ENCODE assay signal across 9 cellular contexts in genomic region chr2:118834901-118835738, GRCh38. TPM values are rescaled to one million over a fixed set of nuclear protein-coding genes. Genes with fewer than 3 reads are reported as not detected.
A peak's percentile ranks its signal among the peaks of the same experiment; 100 is the strongest.
DNase-seq lines count a peak whose midpoint lies in the region; FAIRE-seq and TF ChIP-seq lines count a peak whose summit lies in the region.
"Had no signal": no experiment of that assay in that cellular context is flagged by ENCODE, and none has a peak within 500 bp of the region (broad histone marks: within the 10 kb centered on the region; RNA-seq: fewer than 3 reads in every experiment).

No MANE protein-coding gene starts in this region.

- DNase-seq in Calu3, result no peak
- DNase-seq in left ventricle myocardium inferior, result no peak
- DNase-seq in HTR-8/SVneo (ENCODE audit: insufficient read length, low spot score), result no peak
- DNase-seq in activated effector memory CD4-positive, alpha-beta T cell treated with anti-CD3 and anti-CD28 coated beads, Interleukin-2, amount 50 U/mL, for 16 hours, result no peak
- no peak for DNase-seq in hepatic stellate cell (ENCODE audit: low spot score)
- no peak for DNase-seq in NCI-H128 (lab: John Stamatoyannopoulos, UW; ENCODE audit: unreplicated experiment)
- DNase-seq: adrenal gland had no signal

- peaks cover 18% of the 10 kb centered on the region for H3K36me3 Mint-ChIP-seq in Calu3 (ENCODE audit: insufficient read depth, unreplicated experiment)

- no peaks in the 10 kb centered on the region for H3K9me3 ChIP-seq in left ventricle myocardium inferior (replicated peaks)
- H3K9me3 ChIP-seq: adrenal gland had no signal

- H3K4me1 Mint-ChIP-seq in Calu3 (ENCODE audit: low read depth, unreplicated experiment), result no peaks in the 10 kb centered on the region

- TF ChIP-seq CTCF in Calu3 (IDR thresholded peaks at IDR 0.05; ENCODE audit: unreplicated experiment), result no peak
- no peak for TF ChIP-seq CTCF in VCaP (conservative IDR thresholded peaks at IDR 0.05)
- no peak for TF ChIP-seq CTCF in left ventricle myocardium inferior (IDR thresholded peaks at IDR 0.05; ENCODE audit: borderline replicate concordance)

- H3K9ac ChIP-seq in rectal smooth muscle tissue (ENCODE audit: low read length), result no peak overlapping the region

- H3K4me1 ChIP-seq in left ventricle myocardium inferior (peaks cover 16% of the 10 kb centered on the region), rectal smooth muscle tissue (ENCODE audit: control insufficient read depth, insufficient read depth, low read length) (no peaks in the 10 kb centered on the region)

- H3K4me3 ChIP-seq in left ventricle myocardium inferior, result peak overlapping the region; percentile 62
- H3K4me3 ChIP-seq in rectal smooth muscle tissue (ENCODE audit: low read length), result peak overlapping the region; percentile 46

- peaks cover 100% of the 10 kb centered on the region for H3K27me3 ChIP-seq in left ventricle myocardium inferior (ENCODE audit: low read depth)
- H3K27me3 ChIP-seq in rectal smooth muscle tissue (ENCODE audit: control insufficient read depth, insufficient read depth, low read length), result peaks cover 60% of the 10 kb centered on the region

- FAIRE-seq in HTR-8/SVneo (lab: Jason Lieb, UNC), result no peak

- peak overlapping the region; percentile 45 for H3K27ac Mint-ChIP-seq in Calu3 (ENCODE audit: unreplicated experiment)

- CTCF ChIA-PET in Calu3 (lab: Charles Lee), result no interaction called here

- BruUV-seq in Calu3 (replicated peaks; lab: Mats Ljungman, UMichigan), result no TSS peak

- intact Hi-C loops in Calu3 (cut with micrococcal nuclease; ENCODE audit: unreplicated experiment) (no loop called here), left ventricle myocardium inferior (cut with micrococcal nuclease) (no loop called here)

- peak overlapping the region; percentile 91 for H3K4me3 Mint-ChIP-seq in Calu3 (ENCODE audit: low read depth, unreplicated experiment)

- H3K27ac ChIP-seq in VCaP (peak overlapping the region; percentile 67; the same call in 1 of the 2 replicates), left ventricle myocardium inferior (replicated peaks) (no peak overlapping the region), rectal smooth muscle tissue (ENCODE audit: low read depth, low read length) (no peak overlapping the region)
- H3K27ac ChIP-seq: adrenal gland had no signal

- H3K36me3 ChIP-seq in left ventricle myocardium inferior (no peaks in the 10 kb centered on the region), rectal smooth muscle tissue (ENCODE audit: control insufficient read depth, insufficient read depth, low read length) (no peaks in the 10 kb centered on the region)
- H3K36me3 ChIP-seq: adrenal gland had no signal

- peaks cover 13% of the 10 kb centered on the region for H3K27me3 Mint-ChIP-seq in Calu3 (ENCODE audit: unreplicated experiment)

- H3K9me3 Mint-ChIP-seq in Calu3 (ENCODE audit: low read depth, unreplicated experiment), result no peaks in the 10 kb centered on the region

RNA-seq across cellular contexts. Expression of gene EN1, which starts 12.3 kb away (rescaled TPM):
- total RNA-seq in Calu3 (2022) (2.3 TPM in 2 replicates), left ventricle myocardium inferior (not detected)
